1 cellular context compared by ENCODE assay signal in genomic region chr5:55551904-55552303, GRCh38.
A peak's percentile ranks its signal among the peaks of the same experiment; 100 is the strongest.
TF ChIP-seq lines count a peak whose summit lies in the region.

No MANE protein-coding gene starts in this region.

TF ChIP-seq in K562, 482 proteins besides CTCF, POLR2A, EP300 and RAD21 (continued from another document):
- TF ChIP-seq ZNF407 (IDR thresholded peaks at IDR 0.05; ENCODE audit: low read depth) (no peak), FOXJ2 (tag; IDR thresholded peaks at IDR 0.05) (no peak), ADNP (tag; IDR thresholded peaks at IDR 0.05) (no peak), KLF1 (tag; IDR thresholded peaks at IDR 0.05) (no peak), SRSF3 (IDR thresholded peaks at IDR 0.05; ENCODE audit: insufficient read depth, low read length) (no peak), RBBP5 (IDR thresholded peaks at IDR 0.05; ENCODE audit: borderline replicate concordance, insufficient read depth, low read length, poor library complexity, severe bottlenecking) (no peak), ZNF384 (IDR thresholded peaks at IDR 0.05; ENCODE audit: low read depth, low read length) (no peak), DIDO1 (tag; IDR thresholded peaks at IDR 0.05; ENCODE audit: low read depth) (no peak), POLR2B (IDR thresholded peaks at IDR 0.05; ENCODE audit: low read depth, partially characterized antibody) (no peak), SMARCA4 (IDR thresholded peaks at IDR 0.05) (no peak), CREM (IDR thresholded peaks at IDR 0.05; ENCODE audit: low read depth) (0 out of 2 replicates have a peak, but pooled peaks have one; percentile 35), GABPB1 (CRISPR knock-in tag; IDR thresholded peaks at IDR 0.05) (no peak), NBN (IDR thresholded peaks at IDR 0.05; ENCODE audit: low read depth) (no peak), RB1 (IDR thresholded peaks at IDR 0.05; ENCODE audit: low read depth) (no peak), JUND (IDR thresholded peaks at IDR 0.05; ENCODE audit: borderline replicate concordance, low read depth, low read length) (0 out of 2 replicates have a peak, but pooled peaks have one; percentile 23), JUND (tag; IDR thresholded peaks at IDR 0.05; ENCODE audit: borderline replicate concordance, low read depth, low read length) (peak; percentile 48; the same call in 1 of the 3 replicates), HOXB6 (CRISPR knock-in tag; IDR thresholded peaks at IDR 0.05; ENCODE audit: borderline replicate concordance) (no peak), ATF3 (IDR thresholded peaks at IDR 0.05) (peak; percentile 85), ATF3 (CRISPR knock-in tag; conservative IDR thresholded peaks at IDR 0.05) (no peak), ZBTB8A (IDR thresholded peaks at IDR 0.05; ENCODE audit: partially characterized antibody) (no peak), JUNB (CRISPR knock-in tag; conservative IDR thresholded peaks at IDR 0.05) (0 out of 2 replicates have a peak, but pooled peaks have one; percentile 18)
- TF ChIP-seq, protein P1, sequence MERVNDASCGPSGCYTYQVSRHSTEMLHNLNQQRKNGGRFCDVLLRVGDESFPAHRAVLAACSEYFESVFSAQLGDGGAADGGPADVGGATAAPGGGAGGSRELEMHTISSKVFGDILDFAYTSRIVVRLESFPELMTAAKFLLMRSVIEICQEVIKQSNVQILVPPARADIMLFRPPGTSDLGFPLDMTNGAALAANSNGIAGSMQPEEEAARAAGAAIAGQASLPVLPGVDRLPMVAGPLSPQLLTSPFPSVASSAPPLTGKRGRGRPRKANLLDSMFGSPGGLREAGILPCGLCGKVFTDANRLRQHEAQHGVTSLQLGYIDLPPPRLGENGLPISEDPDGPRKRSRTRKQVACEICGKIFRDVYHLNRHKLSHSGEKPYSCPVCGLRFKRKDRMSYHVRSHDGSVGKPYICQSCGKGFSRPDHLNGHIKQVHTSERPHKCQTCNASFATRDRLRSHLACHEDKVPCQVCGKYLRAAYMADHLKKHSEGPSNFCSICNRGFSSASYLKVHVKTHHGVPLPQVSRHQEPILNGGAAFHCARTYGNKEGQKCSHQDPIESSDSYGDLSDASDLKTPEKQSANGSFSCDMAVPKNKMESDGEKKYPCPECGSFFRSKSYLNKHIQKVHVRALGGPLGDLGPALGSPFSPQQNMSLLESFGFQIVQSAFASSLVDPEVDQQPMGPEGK (CRISPR knock-in tag; IDR thresholded peaks at IDR 0.05; ENCODE audit: borderline replicate concordance): no peak
TF ChIP-seq in K562: peak in this region for 6.
